11 cellular contexts compared by ENCODE assay signal in genomic region chr1:174131032-174131638, GRCh38.
"Had no signal": no experiment of that assay in that cellular context is flagged by ENCODE, and none has a peak within 500 bp of the region (broad histone marks: within the 10 kb centered on the region; RNA-seq: fewer than 3 reads in every experiment).

No MANE protein-coding gene starts in this region.

- H3K4me3 Mint-ChIP-seq: activated CD4-positive, alpha-beta T cell treated with anti-CD3 and anti-CD28 coated beads, Interleukin-2, amount 10 ng/mL, durations not matched to agents 7 days and 5 days; activated naive CD4-positive, alpha-beta T cell treated with anti-CD3 and anti-CD28 coated beads, Interleukin-2, amount 10 ng/mL, durations not matched to agents 7 days and 5 days; naive B cell; stimulated activated naive B cell treated with anti-CD40 and anti-IgM and Interleukin-4, amounts not matched to agents 10 μg/mL and 1 μg/mL and 100 μg/mL, for 72 hours had no signal

- H3K27me3 Mint-ChIP-seq: naive B cell; stimulated activated naive B cell treated with anti-CD40 and anti-IgM and Interleukin-4, amounts not matched to agents 10 μg/mL and 1 μg/mL and 100 μg/mL, for 72 hours had no signal

- H3K4me1 Mint-ChIP-seq: activated CD4-positive, alpha-beta T cell treated with anti-CD3 and anti-CD28 coated beads, Interleukin-2, amount 10 ng/mL, durations not matched to agents 7 days and 5 days; activated naive CD4-positive, alpha-beta T cell treated with anti-CD3 and anti-CD28 coated beads, Interleukin-2, amount 10 ng/mL, durations not matched to agents 7 days and 5 days had no signal

- H3K36me3 Mint-ChIP-seq: activated naive CD4-positive, alpha-beta T cell treated with anti-CD3 and anti-CD28 coated beads, Interleukin-2, amount 10 ng/mL, durations not matched to agents 7 days and 5 days had no signal

- DNase-seq: activated CD4-positive, alpha-beta T cell treated with anti-CD3 and anti-CD28 coated beads, Interleukin-2, amount 10 ng/mL, durations not matched to agents 7 days and 5 days; activated CD8-positive, alpha-beta memory T cell treated with anti-CD3 and anti-CD28 coated beads for 24 hours; activated naive CD4-positive, alpha-beta T cell treated with anti-CD3 and anti-CD28 coated beads, Interleukin-2, amount 10 ng/mL, durations not matched to agents 7 days and 5 days; central memory CD4-positive, alpha-beta T cell; effector CD8-positive, alpha-beta T cell; gastrocnemius medialis; heart right ventricle; kidney glomerular epithelial cell; naive B cell; stimulated activated naive B cell treated with anti-CD40 and anti-IgM and Interleukin-4, amounts not matched to agents 10 μg/mL and 1 μg/mL and 100 μg/mL, for 72 hours; T-helper 1 cell had no signal

- H3K9me3 Mint-ChIP-seq: activated naive CD4-positive, alpha-beta T cell treated with anti-CD3 and anti-CD28 coated beads, Interleukin-2, amount 10 ng/mL, durations not matched to agents 7 days and 5 days had no signal

- H3K27ac Mint-ChIP-seq: activated CD4-positive, alpha-beta T cell treated with anti-CD3 and anti-CD28 coated beads, Interleukin-2, amount 10 ng/mL, durations not matched to agents 7 days and 5 days; activated naive CD4-positive, alpha-beta T cell treated with anti-CD3 and anti-CD28 coated beads, Interleukin-2, amount 10 ng/mL, durations not matched to agents 7 days and 5 days had no signal
